ENCODE assay signal across 8 cellular contexts in genomic region chr1:9235123-9235513, GRCh38. TPM values are rescaled to one million over a fixed set of nuclear protein-coding genes. Genes with fewer than 3 reads are reported as not detected.
A peak's percentile ranks its signal among the peaks of the same experiment; 100 is the strongest.
DNase-seq lines count a peak whose midpoint lies in the region; ATAC-seq and TF ChIP-seq lines count a peak whose summit lies in the region.

No MANE protein-coding gene starts in this region.

- H3K4me1 ChIP-seq in esophagus (ENCODE audit: control insufficient read depth in 2 of 2, insufficient read depth in 2 of 2, low read length in 1 of 2) = peaks cover 2 to 8% of the 10 kb centered on the region in 2 donors

- peak overlapping the region; percentile 62 to 92 for H3K4me3 ChIP-seq in esophagus (ENCODE audit: low read depth in 1 of 2, low read length in 2 of 2)

- ATAC-seq in HG02870 (IDR thresholded peaks at IDR 0.05; ENCODE audit: unreplicated experiment) (peak; percentile 8), GM19324 (IDR thresholded peaks at IDR 0.05; ENCODE audit: low FRiP score, unreplicated experiment) (no peak)

- no peak for TF ChIP-seq CTCF in osteocyte (IDR thresholded peaks at IDR 0.05)

- H3K36me3 ChIP-seq in esophagus (ENCODE audit: control insufficient read depth in 2 of 2, insufficient read depth in 2 of 2, low read length in 1 of 2) = no peaks in the 10 kb centered on the region

- H3K4me3 Mint-ChIP-seq in osteocyte (ENCODE audit: unreplicated experiment) = peak overlapping the region; percentile 86

- peaks cover 39% of the 10 kb centered on the region for H3K4me1 Mint-ChIP-seq in osteocyte (ENCODE audit: unreplicated experiment)

- 0 to 2% methylated on average over 13 to 23 of the region's 23 CpGs for whole genome bisulfite sequencing in esophagus, 2 donors

- H3K27me3 Mint-ChIP-seq in osteocyte (ENCODE audit: unreplicated experiment) = no peaks in the 10 kb centered on the region

- H3K36me3 Mint-ChIP-seq in osteocyte (ENCODE audit: unreplicated experiment) = peaks cover 7% of the 10 kb centered on the region

- no peaks in the 10 kb centered on the region for H3K27me3 ChIP-seq in esophagus (ENCODE audit: control insufficient read depth in 1 of 2, insufficient read depth in 2 of 2, low read length in 2 of 2)

- peak overlapping the region; percentile 98 for H3K27ac ChIP-seq in esophagus (ENCODE audit: low read depth in 2 of 2, low read length in 1 of 2)

- H3K9me3 ChIP-seq in esophagus (ENCODE audit: control insufficient read depth in 2 of 2, insufficient read depth in 1 of 2, low read depth in 1 of 2, low read length in 1 of 2) = no peaks in the 10 kb centered on the region

- no peaks in the 10 kb centered on the region for H3K9me3 Mint-ChIP-seq in osteocyte (ENCODE audit: unreplicated experiment)

- DNase-seq in NCI-H1417 (lab: John Stamatoyannopoulos, UW) (peak in 2 of 3 experiments; percentile 56 to 75), NCI-H1417 treated with DMSO at 0.1 percent for 48 hours (lab: John Stamatoyannopoulos, UW) (no peak), SHP77 treated with DMSO at 0.1 percent for 48 hours (lab: John Stamatoyannopoulos, UW) (peak; percentile 21), osteocyte (ENCODE audit: extremely low spot score, unreplicated experiment) (no peak), H4 (ENCODE audit: low spot score) (no peak)

- peak overlapping the region; percentile 85 for H3K27ac Mint-ChIP-seq in osteocyte (ENCODE audit: unreplicated experiment)

RNA-seq across cellular contexts. Expression of gene H6PD, which starts 0.5 kb away (rescaled TPM):
- polyA plus RNA-seq in esophagus = 1 to 10 TPM; 7.1 to 8.9 TPM
- total RNA-seq in osteocyte = 48.4 and 52.4 TPM in 2 replicates
- 10.0 and 10.3 TPM in 2 replicates for total RNA-seq in H4 (2014; rRNA removed; shearing (Covaris generic))

RNA-seq across cellular contexts. Expression of gene SPSB1, which starts 57.6 kb away (rescaled TPM):
- 10 to 100 TPM; 14.4 to 20.9 TPM for polyA plus RNA-seq in esophagus
- total RNA-seq in osteocyte = 52.8 and 63.2 TPM in 2 replicates
- 10.6 and 12.2 TPM in 2 replicates for total RNA-seq in H4 (2014; rRNA removed; shearing (Covaris generic))

Comparison
In these comparisons a context has a peak if more than half of its experiments do, and no peak if none do; other contexts are left out.
1. DNase-seq: peak in NCI-H1417 (2 of 3) and SHP77 treated with DMSO at 0.1 percent for 48 hours (single experiment); none in NCI-H1417 treated with DMSO at 0.1 percent for 48 hours (single experiment), osteocyte (single experiment) and H4 (single experiment).